ENCODE assay signal across 13 cellular contexts in the genomic region with DNA sequence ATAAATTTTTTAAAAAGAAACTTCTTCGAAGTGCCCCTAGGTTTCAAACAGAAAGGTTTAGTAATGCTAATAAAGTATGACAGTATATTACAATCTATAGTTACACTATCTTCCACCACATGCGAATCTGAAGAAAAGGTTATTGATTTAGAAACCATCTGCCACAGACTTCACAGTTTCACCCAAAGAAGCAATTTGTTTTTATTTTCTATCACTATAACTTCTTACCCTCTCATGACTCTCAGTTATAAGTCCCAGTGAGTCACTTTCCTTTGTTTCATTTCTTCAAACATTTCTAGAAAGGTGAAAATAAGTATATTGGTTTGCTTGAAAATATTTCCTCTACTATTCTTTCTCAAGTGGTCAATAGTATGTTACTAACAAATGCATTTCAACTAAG.
DNase-seq lines count a peak whose midpoint lies in the region; ATAC-seq, FAIRE-seq and TF ChIP-seq lines count a peak whose summit lies in the region.
"Had no signal": no experiment of that assay in that cellular context is flagged by ENCODE, and none has a peak within 500 bp of the region (broad histone marks: within the 10 kb centered on the region; RNA-seq: fewer than 3 reads in every experiment).

No MANE protein-coding gene starts in this region.

- FAIRE-seq in D721Med (lab: Jason Lieb, UNC): peak; percentile 69
- FAIRE-seq: GM12892 had no signal

- TF ChIP-seq CTCF in D721Med (IDR thresholded peaks at IDR 0.05; ENCODE audit: insufficient read depth, missing control alignments): no peak

- DNase-seq in D721Med (ENCODE audit: insufficient read length, low spot score) (no peak), iPS-NIHi11 (ENCODE audit: low spot score) (no peak), NAMALWA (ENCODE audit: low spot score) (no peak), SKM-1 (lab: John Stamatoyannopoulos, UW; ENCODE audit: unreplicated experiment) (no peak), superior temporal gyrus (ENCODE audit: extremely low spot score) (no peak)
- DNase-seq: Calu3, hypothalamus, mammary epithelial cell, T-helper 1 cell had no signal

- ATAC-seq in GM19025 (IDR thresholded peaks at IDR 0.05; ENCODE audit: low read depth, unreplicated experiment): peak; percentile 92
- peak; percentile 95 for ATAC-seq in GM21786 (IDR thresholded peaks at IDR 0.05; ENCODE audit: unreplicated experiment)
- peak; percentile 85 for ATAC-seq in HG03135 (IDR thresholded peaks at IDR 0.05; ENCODE audit: unreplicated experiment)
